In the genomic region with DNA sequence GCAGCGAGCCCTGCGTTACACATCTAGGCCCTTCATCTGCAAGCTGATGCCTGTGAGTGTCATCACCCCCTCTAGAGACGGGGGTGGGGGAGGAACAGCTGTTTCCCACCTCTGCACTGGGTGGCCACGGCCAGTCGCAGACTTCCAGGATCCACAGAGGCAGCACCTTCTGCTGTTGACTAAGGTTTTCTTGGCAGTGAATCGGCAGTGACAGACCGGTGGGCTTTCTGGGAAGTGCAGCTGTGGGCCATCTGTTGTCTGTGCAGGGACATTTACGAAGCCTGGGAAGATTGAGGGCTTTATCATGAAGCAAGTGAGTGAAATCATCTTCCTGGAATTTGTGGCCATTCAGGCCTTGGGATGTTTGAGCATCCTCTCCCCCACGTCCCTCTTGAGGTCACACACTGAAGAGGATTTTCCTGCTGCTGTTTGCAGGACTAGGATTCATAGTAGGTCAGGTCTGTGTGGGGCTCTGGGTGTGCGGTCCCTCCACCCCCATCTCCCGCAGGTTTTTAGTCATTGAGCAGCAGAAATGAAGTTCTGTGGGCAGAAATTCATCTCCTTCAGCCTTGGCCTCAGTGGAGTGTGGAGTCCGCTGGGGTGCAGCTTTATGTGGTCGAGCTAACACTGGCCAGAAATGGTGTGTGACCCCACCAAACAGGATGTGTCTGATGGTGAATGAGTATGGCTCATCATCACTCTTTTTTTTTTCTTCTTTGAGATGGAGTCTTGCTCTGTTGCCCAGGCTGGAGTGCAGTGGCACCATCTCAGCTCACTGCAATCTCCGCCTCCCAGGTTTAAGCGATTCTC, we compare ENCODE assay signal across 9 cellular contexts. TPM values are rescaled to one million over a fixed set of nuclear protein-coding genes. Genes with fewer than 3 reads are reported as not detected.
A peak's percentile ranks its signal among the peaks of the same experiment; 100 is the strongest.
DNase-seq lines count a peak whose midpoint lies in the region; ATAC-seq and TF ChIP-seq lines count a peak whose summit lies in the region.
"Had no signal": no experiment of that assay in that cellular context is flagged by ENCODE, and none has a peak within 500 bp of the region (broad histone marks: within the 10 kb centered on the region; RNA-seq: fewer than 3 reads in every experiment).

No MANE protein-coding gene starts in this region.

- H3K27me3 Mint-ChIP-seq in activated T-helper 1 cell treated with anti-CD3 and anti-CD28 coated beads, Interleukin-12 subunit alpha, Interleukin-12 subunit beta, Interleukin-2, Interleukin-4 antibody, amounts not matched to agents 30 ng/mL and 10 ng/mL and 1 ng/mL, durations not matched to agents 14 hours and 24 hours and 36 hours (ENCODE audit: insufficient read depth) = no peaks in the 10 kb centered on the region

- peak overlapping the region; percentile 22 for H3K4me3 Mint-ChIP-seq in activated T-helper 1 cell treated with anti-CD3 and anti-CD28 coated beads, Interleukin-12 subunit alpha, Interleukin-12 subunit beta, Interleukin-2, Interleukin-4 antibody, amounts not matched to agents 30 ng/mL and 10 ng/mL and 1 ng/mL, durations not matched to agents 14 hours and 24 hours and 36 hours

- intact Hi-C loops in activated T-helper 1 cell treated with anti-CD3 and anti-CD28 coated beads, Interleukin-12 subunit alpha, Interleukin-12 subunit beta, Interleukin-2, Interleukin-4 antibody, amounts not matched to agents 30 ng/mL and 10 ng/mL and 1 ng/mL, durations not matched to agents 14 hours and 24 hours and 36 hours (cut with micrococcal nuclease) = no loop called here
- intact Hi-C loops in left lung (cut with DNase I) = no loop called here
- intact Hi-C loops in PC-9 (cut with micrococcal nuclease; ENCODE audit: unreplicated experiment) = no loop called here

- H3K79me2 ChIP-seq in PC-9 (ENCODE audit: low read depth) = peaks cover 82% of the 10 kb centered on the region

- CTCF ChIA-PET in AG04449 (lab: Yijun Ruan, JAX) (interaction anchor here (0.9 to 4.0 kb wide), 8 partner anchors 9 to 140 kb away, joined by 3 to 22 read pairs (median 7); a partner anchor contains a TSS), PC-9 (lab: Charles Lee) (no interaction called here)

- no peak overlapping the region for H3K4me2 ChIP-seq in PC-9

- POLR2A ChIA-PET in AG04449 (lab: Yijun Ruan, JAX) = interaction anchor here (0.6 to 1.8 kb wide), 8 partner anchors 10 to 34 kb away, joined by 3 to 6 read pairs (median 4); a partner anchor contains a TSS
- POLR2A ChIA-PET in PC-9 (lab: Charles Lee; ENCODE audit: unreplicated experiment) = interaction anchor here (0.7 kb wide), 1 partner anchor 123 kb away, joined by 3 read pairs; no protein-coding TSS in a partner anchor

- peak; percentile 11 for TF ChIP-seq CTCF in AG04449 (IDR thresholded peaks at IDR 0.05; ENCODE audit: insufficient read depth, low read length, missing control alignments)
- no peak for TF ChIP-seq CTCF in left lung (IDR thresholded peaks at IDR 0.05)
- TF ChIP-seq CTCF in PC-9 (conservative IDR thresholded peaks at IDR 0.05) = no peak

- H3K4me3 ChIP-seq in AG04449 (ENCODE audit: low read depth, low read length) (no peak overlapping the region), left lung (no peak overlapping the region), PC-9 (no peak overlapping the region)

- peak overlapping the region; percentile 38 for H3K27ac Mint-ChIP-seq in activated T-helper 1 cell treated with anti-CD3 and anti-CD28 coated beads, Interleukin-12 subunit alpha, Interleukin-12 subunit beta, Interleukin-2, Interleukin-4 antibody, amounts not matched to agents 30 ng/mL and 10 ng/mL and 1 ng/mL, durations not matched to agents 14 hours and 24 hours and 36 hours

- no TSS peak for BruUV-seq in PC-9 (replicated peaks; lab: Mats Ljungman, UMichigan)

- DNase-seq in AG04449 (ENCODE audit: low read depth, low spot score) (peak; percentile 96), HCEC 1CT (peak; percentile 99), left lung (peak in 1 of 2 donors; percentile 16), NCI-H1092 treated with DMSO at 0.1 percent for 48 hours (lab: John Stamatoyannopoulos, UW) (no peak), HPDE6-E6E7 (ENCODE audit: extremely low spot score) (no peak), PC-9 (no peak), GM19238 (ENCODE audit: insufficient read length, low spot score) (no peak)
- DNase-seq in activated T-helper 1 cell treated with anti-CD3 and anti-CD28 coated beads, Interleukin-12 subunit alpha, Interleukin-12 subunit beta, Interleukin-2, Interleukin-4 antibody, amounts not matched to agents 30 ng/mL and 10 ng/mL and 1 ng/mL, durations not matched to agents 14 hours and 24 hours and 36 hours (ENCODE audit: low spot score) = no peak
- DNase-seq: NK-92 treated with Interleukin-12 subunit alpha and Interleukin-12 subunit beta, amount 100 ng/mL, for 24 hours had no signal

- H3K9me3 Mint-ChIP-seq in activated T-helper 1 cell treated with anti-CD3 and anti-CD28 coated beads, Interleukin-12 subunit alpha, Interleukin-12 subunit beta, Interleukin-2, Interleukin-4 antibody, amounts not matched to agents 30 ng/mL and 10 ng/mL and 1 ng/mL, durations not matched to agents 14 hours and 24 hours and 36 hours = no peaks in the 10 kb centered on the region

- H3F3A ChIP-seq in PC-9 (ENCODE audit: insufficient read depth, low read depth) = peaks cover 16% of the 10 kb centered on the region

- ATAC-seq in left lung = no peak

- peaks cover 37 to 96% of the 10 kb centered on the region in 2 donors for H3K4me1 ChIP-seq in left lung
- H3K4me1 ChIP-seq in PC-9 (replicated peaks; ENCODE audit: insufficient read depth) = peaks cover 21% of the 10 kb centered on the region

- H3K36me3 ChIP-seq in left lung (peaks cover 0 to 49% of the 10 kb centered on the region in 2 donors), PC-9 (ENCODE audit: low read depth) (no peaks in the 10 kb centered on the region)

- H3K9me3 ChIP-seq in left lung (no peaks in the 10 kb centered on the region), PC-9 (ENCODE audit: insufficient read depth, low read depth) (no peaks in the 10 kb centered on the region)

- H3K4me1 Mint-ChIP-seq in activated T-helper 1 cell treated with anti-CD3 and anti-CD28 coated beads, Interleukin-12 subunit alpha, Interleukin-12 subunit beta, Interleukin-2, Interleukin-4 antibody, amounts not matched to agents 30 ng/mL and 10 ng/mL and 1 ng/mL, durations not matched to agents 14 hours and 24 hours and 36 hours (ENCODE audit: low read depth) = peaks cover 41% of the 10 kb centered on the region

- no peaks in the 10 kb centered on the region for H3K9me2 ChIP-seq in PC-9 (ENCODE audit: insufficient read depth)

- H3K27ac ChIP-seq in left lung = peak overlapping the region; percentile 44 to 99
- no peak overlapping the region for H3K27ac ChIP-seq in PC-9

- peaks cover 13% of the 10 kb centered on the region; the same call in 1 of the 2 replicates for H4K20me1 ChIP-seq in PC-9 (ENCODE audit: insufficient read depth)

- peaks cover 38% of the 10 kb centered on the region for H3K36me3 Mint-ChIP-seq in activated T-helper 1 cell treated with anti-CD3 and anti-CD28 coated beads, Interleukin-12 subunit alpha, Interleukin-12 subunit beta, Interleukin-2, Interleukin-4 antibody, amounts not matched to agents 30 ng/mL and 10 ng/mL and 1 ng/mL, durations not matched to agents 14 hours and 24 hours and 36 hours (ENCODE audit: low read depth)

- no peaks in the 10 kb centered on the region for H3K27me3 ChIP-seq in left lung
- no peaks in the 10 kb centered on the region for H3K27me3 ChIP-seq in PC-9 (ENCODE audit: insufficient read depth, low read depth)

- no peak overlapping the region for H2AFZ ChIP-seq in PC-9

RNA-seq across cellular contexts. Expression of a gene that starts 12.0 kb away (rescaled TPM):
- 71.9 and 73.5 TPM in 2 replicates for total RNA-seq in activated T-helper 1 cell treated with anti-CD3 and anti-CD28 coated beads, Interleukin-12 subunit alpha, Interleukin-12 subunit beta, Interleukin-2, Interleukin-4 antibody, amounts not matched to agents 30 ng/mL and 10 ng/mL and 1 ng/mL, durations not matched to agents 14 hours and 24 hours and 36 hours
- total RNA-seq in left lung (10 to 100 TPM; 63.4 to 83.6 TPM), PC-9 (2021) (37.7 and 40.2 TPM in 2 replicates)

RNA-seq across cellular contexts. Expression of a gene that starts 30.6 kb away (rescaled TPM):
- 75.4 and 76.3 TPM in 2 replicates for total RNA-seq in activated T-helper 1 cell treated with anti-CD3 and anti-CD28 coated beads, Interleukin-12 subunit alpha, Interleukin-12 subunit beta, Interleukin-2, Interleukin-4 antibody, amounts not matched to agents 30 ng/mL and 10 ng/mL and 1 ng/mL, durations not matched to agents 14 hours and 24 hours and 36 hours
- total RNA-seq in left lung = 100 to 1,000 TPM in 1 of 2 donors, 10 to 100 TPM in 1; 60.7 to 110 TPM
- 20.7 and 21.7 TPM in 2 replicates for total RNA-seq in PC-9 (2021)

Comparison
In these comparisons a context has a peak if more than half of its experiments do, and no peak if none do; other contexts are left out.
1. DNase-seq: peak in AG04449 (single experiment) and HCEC 1CT (single experiment); none in activated T-helper 1 cell treated with anti-CD3 and anti-CD28 coated beads, Interleukin-12 subunit alpha, Interleukin-12 subunit beta, Interleukin-2, Interleukin-4 antibody, amounts not matched to agents 30 ng/mL and 10 ng/mL and 1 ng/mL, durations not matched to agents 14 hours and 24 hours and 36 hours (single experiment), NCI-H1092 treated with DMSO at 0.1 percent for 48 hours (single experiment), HPDE6-E6E7 (single experiment), PC-9 (0 of 2) and GM19238 (single experiment).